In genomic region chr1:113792471-113792870, GRCh38 we compare ENCODE assay signal across 1 cellular context.
TF ChIP-seq lines count a peak whose summit lies in the region.

No MANE protein-coding gene starts in this region.

TF ChIP-seq in endothelial cell of umbilical vein, 7 proteins besides CTCF, POLR2A, EP300 and RAD21 (continued from another document):
- TF ChIP-seq MAX (IDR thresholded peaks at IDR 0.05; ENCODE audit: insufficient read depth, insufficient read length) (no peak), MYC (IDR thresholded peaks at IDR 0.05; ENCODE audit: low read depth, low read length) (no peak)
TF ChIP-seq in endothelial cell of umbilical vein: peak in this region for 0.
